ENCODE assay signal across 8 cellular contexts in genomic region chr5:141636413-141637265, GRCh38. TPM values are rescaled to one million over a fixed set of nuclear protein-coding genes. Genes with fewer than 3 reads are reported as not detected.
A peak's percentile ranks its signal among the peaks of the same experiment; 100 is the strongest.
DNase-seq lines count a peak whose midpoint lies in the region; ATAC-seq and TF ChIP-seq lines count a peak whose summit lies in the region.

Gene HDAC3 (minus strand): TSS chr5:141636849. CDS start chr5:141636790, 59 bp downstream.
Gene RELL2 (plus strand): TSS chr5:141636997. CDS start chr5:141638226, 1,229 bp downstream.

- 0 to 2% (median 1%) methylated on average over 22 to 66 of the region's 66 CpGs for WGBS in adrenal gland, 4 donors
- WGBS in prostate gland, result under 1% methylated on average over 25 of the region's 66 CpGs
- under 1% methylated on average over 66 of the region's 66 CpGs for WGBS in urinary bladder

- DNase-seq in NCI-H1105 treated with DMSO at 0.1 percent for 48 hours (lab: John Stamatoyannopoulos, UW) (peak; percentile 55), T-helper 1 cell (peak; percentile 82 to 93 (median 91)), adrenal gland (peak; percentile 92 to 97 (median 95)), left ventricle myocardium inferior (peak; percentile 95), prostate gland (ENCODE audit: low spot score) (peak; percentile 93)

- H3K36me3 ChIP-seq in adrenal gland (replicated peaks in 1 of 2) (no peaks in the 10 kb centered on the region), left ventricle myocardium inferior (no peaks in the 10 kb centered on the region), prostate gland (no peaks in the 10 kb centered on the region), urinary bladder (ENCODE audit: insufficient read depth) (peaks cover 3% of the 10 kb centered on the region)

- intact Hi-C loops in adrenal gland (cut with DNase I), result no loop called here
- intact Hi-C loops in left ventricle myocardium inferior (cut with micrococcal nuclease), result no loop called here
- intact Hi-C loops in prostate gland (cut with DNase I), result no loop called here

- H3K9me3 ChIP-seq in adrenal gland (replicated peaks in 1 of 3) (no peaks in the 10 kb centered on the region), left ventricle myocardium inferior (replicated peaks) (no peaks in the 10 kb centered on the region), prostate gland (no peaks in the 10 kb centered on the region)

- peak within 1 kb of the TSS; percentile 53 to 90 (median 72) for H3K27ac ChIP-seq in adrenal gland
- H3K27ac ChIP-seq in left ventricle myocardium inferior (replicated peaks), result peak within 1 kb of the TSS; percentile 86
- peak within 1 kb of the TSS; percentile 80 to 81 for H3K27ac ChIP-seq in prostate gland
- H3K27ac ChIP-seq in urinary bladder (ENCODE audit: low read depth), result peak within 1 kb of the TSS; percentile 13

- ATAC-seq in HG02623 (IDR thresholded peaks at IDR 0.05; ENCODE audit: unreplicated experiment), result peak; percentile 64

- TF ChIP-seq CTCF in GM12875 (IDR thresholded peaks at IDR 0.05; ENCODE audit: borderline replicate concordance, insufficient read depth, low read depth, low read length) (no peak), adrenal gland (IDR thresholded peaks at IDR 0.05) (no peak), left ventricle myocardium inferior (IDR thresholded peaks at IDR 0.05; ENCODE audit: borderline replicate concordance) (no peak), prostate gland (IDR thresholded peaks at IDR 0.05) (peak in 2 of 4 experiments; percentile 2 to 24)

- H3K27me3 ChIP-seq in adrenal gland, result no peaks in the 10 kb centered on the region
- no peaks in the 10 kb centered on the region for H3K27me3 ChIP-seq in left ventricle myocardium inferior (ENCODE audit: low read depth)
- no peaks in the 10 kb centered on the region for H3K27me3 ChIP-seq in prostate gland (replicated peaks; ENCODE audit: insufficient read depth)

- peaks cover 20 to 50% of the 10 kb centered on the region in 2 donors for H3K4me1 ChIP-seq in adrenal gland (replicated peaks in 1 of 2)
- H3K4me1 ChIP-seq in left ventricle myocardium inferior, result peaks cover 45% of the 10 kb centered on the region
- H3K4me1 ChIP-seq in prostate gland (replicated peaks), result peaks cover 13% of the 10 kb centered on the region
- H3K4me1 ChIP-seq in urinary bladder (ENCODE audit: insufficient read depth), result no peaks in the 10 kb centered on the region

- TF ChIP-seq POLR2A in adrenal gland (IDR thresholded peaks at IDR 0.05), result peak; percentile 80 to 86
- peak; percentile 92 for TF ChIP-seq POLR2A in prostate gland (IDR thresholded peaks at IDR 0.05)

- H3K4me3 ChIP-seq in GM12875 (ENCODE audit: low read depth, low read length), result peak within 1 kb of the TSS; percentile 86
- H3K4me3 ChIP-seq in adrenal gland, result peak within 1 kb of the TSS; percentile 52 to 96 (median 74)
- H3K4me3 ChIP-seq in left ventricle myocardium inferior, result peak within 1 kb of the TSS; percentile 90
- peak within 1 kb of the TSS; percentile 56 to 87 for H3K4me3 ChIP-seq in prostate gland
- H3K4me3 ChIP-seq in urinary bladder (ENCODE audit: low read depth, low read length), result peak within 1 kb of the TSS; percentile 76

RNA-seq across cellular contexts. Expression of gene HDAC3, which starts in this region (rescaled TPM):
- total RNA-seq in adrenal gland, result 100 to 1,000 TPM in 1 of 8 donors, 10 to 100 TPM in 7; 53.1 to 101 (median 79.3) TPM
- polyA plus RNA-seq in adrenal gland, result 10 to 100 TPM; 68.7 to 92.3 (median 84.9) TPM
- total RNA-seq in left ventricle myocardium inferior, result 27.4 TPM
- 10 to 100 TPM; 54.9 to 74.6 TPM for total RNA-seq in prostate gland
- total RNA-seq in urinary bladder, result 36.3 TPM
- polyA plus RNA-seq in urinary bladder, result 45.3 TPM

RNA-seq across cellular contexts. Expression of gene RELL2, which starts in this region (rescaled TPM):
- total RNA-seq in adrenal gland (10 to 100 TPM in 2 of 8 donors, 1 to 10 TPM in 6; 5.4 to 13.2 (median 7.7) TPM), left ventricle myocardium inferior (1.0 TPM), prostate gland (1 to 10 TPM; 3.9 to 7.2 TPM), urinary bladder (0.53 TPM)
- polyA plus RNA-seq in adrenal gland (10 to 100 TPM in 2 of 3 donors, 1 to 10 TPM in 1; 2.3 to 37.6 (median 17.4) TPM), urinary bladder (3.0 TPM)

Comparison
In these comparisons a context has a peak if more than half of its experiments do, and no peak if none do; other contexts are left out.
1. Peak in every context shown above with its lines: DNase-seq, ATAC-seq, H3K4me3 ChIP-seq and H3K27ac ChIP-seq.
2. H3K27ac ChIP-seq: peak in every context shown above with its lines; median percentile 86 in left ventricle myocardium inferior; 80 in prostate gland; 72 in adrenal gland; 13 in urinary bladder.